In genomic region chr3:98782826-98783500, GRCh38 we compare ENCODE assay signal across 2 cellular contexts.
A peak's percentile ranks its signal among the peaks of the same experiment; 100 is the strongest.
TF ChIP-seq lines count a peak whose summit lies in the region.

No MANE protein-coding gene starts in this region.

TF ChIP-seq in IMR-90, 13 proteins besides CTCF, POLR2A, EP300 and RAD21:
- TF ChIP-seq MAFK (IDR thresholded peaks at IDR 0.05; ENCODE audit: low read depth, low read length): no peak
- TF ChIP-seq SMC3 (IDR thresholded peaks at IDR 0.05; ENCODE audit: low read depth, low read length): no peak
- TF ChIP-seq MXI1 (IDR thresholded peaks at IDR 0.05; ENCODE audit: borderline replicate concordance, low read depth, low read length): no peak
- no peak for TF ChIP-seq CHD1 (IDR thresholded peaks at IDR 0.05; ENCODE audit: low read depth, low read length)
- TF ChIP-seq USF2 (IDR thresholded peaks at IDR 0.05; ENCODE audit: low read depth, low read length): no peak
- no peak for TF ChIP-seq NFE2L2 (IDR thresholded peaks at IDR 0.05; ENCODE audit: low read depth, low read length)
- no peak for TF ChIP-seq BHLHE40 (IDR thresholded peaks at IDR 0.05; ENCODE audit: low read depth, low read length)
- no peak for TF ChIP-seq ELK1 (IDR thresholded peaks at IDR 0.05; ENCODE audit: borderline replicate concordance, low read depth, low read length)
- TF ChIP-seq RFX5 (IDR thresholded peaks at IDR 0.05; ENCODE audit: low read depth, low read length): no peak
- TF ChIP-seq RCOR1 (IDR thresholded peaks at IDR 0.05; ENCODE audit: insufficient replicate concordance, low read length): no peak
- TF ChIP-seq MAZ (IDR thresholded peaks at IDR 0.05; ENCODE audit: borderline replicate concordance, low read depth, low read length): no peak
- TF ChIP-seq FOS (IDR thresholded peaks at IDR 0.05; ENCODE audit: low read depth, low read length): no peak

TF ChIP-seq in GM12878, 131 proteins besides CTCF, POLR2A, EP300 and RAD21:
- TF ChIP-seq CBFB (IDR thresholded peaks at IDR 0.05; ENCODE audit: low read depth): no peak
- no peak for TF ChIP-seq KAT2A (conservative IDR thresholded peaks at IDR 0.05; ENCODE audit: control insufficient read depth, low read depth, low read length)
- no peak for TF ChIP-seq FOXK2 (IDR thresholded peaks at IDR 0.05)
- TF ChIP-seq SMARCA5 (IDR thresholded peaks at IDR 0.05): no peak
- TF ChIP-seq NFIC (IDR thresholded peaks at IDR 0.05; ENCODE audit: low read depth, low read length): peak; percentile 21; the same call in 1 of the 2 replicates
- no peak for TF ChIP-seq CBX3 (IDR thresholded peaks at IDR 0.05; ENCODE audit: borderline replicate concordance, low read depth)
- no peak for TF ChIP-seq RELA (IDR thresholded peaks at IDR 0.05; ENCODE audit: borderline replicate concordance, partially characterized antibody)
- TF ChIP-seq FOXM1 (IDR thresholded peaks at IDR 0.05; ENCODE audit: low read depth, low read length): no peak
- TF ChIP-seq CBX5 (IDR thresholded peaks at IDR 0.05; ENCODE audit: low read depth): no peak
- no peak for TF ChIP-seq NFXL1 (IDR thresholded peaks at IDR 0.05; ENCODE audit: borderline replicate concordance)
- no peak for TF ChIP-seq CHD2 (IDR thresholded peaks at IDR 0.05; ENCODE audit: borderline replicate concordance, low read depth, low read length)
- no peak for TF ChIP-seq STAT3 (IDR thresholded peaks at IDR 0.05; ENCODE audit: low read depth, low read length)
- TF ChIP-seq PAX5 (IDR thresholded peaks at IDR 0.05; ENCODE audit: borderline replicate concordance, low read depth, low read length): no peak
- TF ChIP-seq EGR1 (IDR thresholded peaks at IDR 0.05; ENCODE audit: borderline replicate concordance in 1 of 2, low read depth in 2 of 2, low read length in 2 of 2): no peak
- peak; percentile 19; the same call in 1 of the 2 replicates for TF ChIP-seq RUNX3 (IDR thresholded peaks at IDR 0.05; ENCODE audit: low read length)
